Comparison of ENCODE assay signal across 2 cellular contexts in the genomic region with DNA sequence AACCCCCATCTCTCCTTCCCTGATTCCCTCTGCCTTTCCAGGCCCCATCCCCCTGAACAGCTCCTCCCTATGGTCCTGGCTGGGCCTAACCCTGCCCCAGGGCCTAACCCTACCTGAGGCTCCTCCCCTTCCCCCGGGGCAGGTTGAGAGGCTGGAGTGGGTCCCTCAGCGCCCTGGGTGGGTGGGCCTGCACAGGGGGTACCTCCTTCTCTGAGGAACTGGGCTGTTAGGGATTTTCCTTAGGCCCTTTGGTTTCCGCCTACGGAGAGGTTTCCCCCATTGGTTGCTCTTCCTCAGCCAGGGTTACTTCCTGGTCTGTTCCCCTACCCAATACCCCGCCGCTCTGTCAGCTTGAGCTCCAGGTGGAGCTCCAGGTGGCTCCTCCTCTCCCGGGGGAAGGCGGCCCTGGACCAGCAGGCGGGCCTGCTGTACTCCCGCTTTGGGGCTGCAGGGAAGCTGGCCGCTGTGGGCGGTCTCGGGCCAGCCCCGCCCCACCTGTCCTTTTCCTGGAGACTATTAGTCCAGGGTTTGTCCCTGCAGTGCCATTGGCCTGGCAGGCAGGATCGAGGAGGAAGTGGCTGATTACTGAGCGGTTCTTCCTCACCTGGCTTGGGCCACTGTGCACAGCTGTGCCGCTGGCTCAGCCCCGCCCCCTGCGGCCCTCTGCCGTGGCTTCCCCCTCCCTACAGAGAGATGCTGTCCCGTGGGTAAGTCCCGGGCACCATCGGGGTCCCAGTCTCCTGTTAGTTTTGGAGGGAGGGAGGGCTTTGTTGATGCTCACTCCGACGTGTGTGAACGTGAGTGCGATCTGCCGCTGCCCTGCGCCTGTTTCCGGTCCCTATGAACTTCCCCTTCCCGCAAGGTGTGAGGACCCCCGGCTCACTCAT.
A peak's percentile ranks its signal among the peaks of the same experiment; 100 is the strongest.
TF ChIP-seq lines count a peak whose summit lies in the region.

No MANE protein-coding gene starts in this region.

TF ChIP-seq in H1, 55 proteins besides CTCF, POLR2A, EP300 and RAD21 (continues in another document):
- no peak for TF ChIP-seq FOSL1 (IDR thresholded peaks at IDR 0.05; ENCODE audit: insufficient read depth, low read depth, low read length)
- no peak for TF ChIP-seq SIRT6 (IDR thresholded peaks at IDR 0.05; ENCODE audit: low read length)
- TF ChIP-seq RBBP5 (IDR thresholded peaks at IDR 0.05; ENCODE audit: borderline replicate concordance, low read depth, low read length): no peak
- TF ChIP-seq, protein P1, sequence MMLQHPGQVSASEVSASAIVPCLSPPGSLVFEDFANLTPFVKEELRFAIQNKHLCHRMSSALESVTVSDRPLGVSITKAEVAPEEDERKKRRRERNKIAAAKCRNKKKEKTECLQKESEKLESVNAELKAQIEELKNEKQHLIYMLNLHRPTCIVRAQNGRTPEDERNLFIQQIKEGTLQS (IDR thresholded peaks at IDR 0.05; ENCODE audit: insufficient read depth, low read depth, low read length): no peak
- TF ChIP-seq, protein P2, sequence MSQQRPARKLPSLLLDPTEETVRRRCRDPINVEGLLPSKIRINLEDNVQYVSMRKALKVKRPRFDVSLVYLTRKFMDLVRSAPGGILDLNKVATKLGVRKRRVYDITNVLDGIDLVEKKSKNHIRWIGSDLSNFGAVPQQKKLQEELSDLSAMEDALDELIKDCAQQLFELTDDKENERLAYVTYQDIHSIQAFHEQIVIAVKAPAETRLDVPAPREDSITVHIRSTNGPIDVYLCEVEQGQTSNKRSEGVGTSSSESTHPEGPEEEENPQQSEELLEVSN (IDR thresholded peaks at IDR 0.05): 0 out of 2 replicates have a peak, but pooled peaks have one; percentile 20
- no peak for TF ChIP-seq SIX5 (IDR thresholded peaks at IDR 0.05; ENCODE audit: low read depth, low read length)
- peak; percentile 30; the same call in 1 of the 2 replicates for TF ChIP-seq RFX5 (IDR thresholded peaks at IDR 0.05; ENCODE audit: borderline replicate concordance, low read depth, low read length)
- no peak for TF ChIP-seq CBX8 (IDR thresholded peaks at IDR 0.05; ENCODE audit: borderline replicate concordance, low read depth, low read length)
- TF ChIP-seq CREB1 (IDR thresholded peaks at IDR 0.05): 0 out of 2 replicates have a peak, but pooled peaks have one; percentile 3
- no peak for TF ChIP-seq SP1 (IDR thresholded peaks at IDR 0.05; ENCODE audit: low read depth, low read length)
- TF ChIP-seq SIN3A (conservative IDR thresholded peaks at IDR 0.05 in 1 of 2, IDR thresholded peaks at IDR 0.05 in 1 of 2; ENCODE audit: low read depth in 1 of 2, low read length in 2 of 2): 0 out of 4 replicates have a peak, but pooled peaks have one; percentile 16 to 42
- no peak for TF ChIP-seq JUN (IDR thresholded peaks at IDR 0.05; ENCODE audit: low read depth, low read length)
- TF ChIP-seq CHD2 (IDR thresholded peaks at IDR 0.05; ENCODE audit: low read length): no peak
- no peak for TF ChIP-seq EZH2 (IDR thresholded peaks at IDR 0.05; ENCODE audit: low read depth, low read length, severe bottlenecking)
- TF ChIP-seq CBX5 (IDR thresholded peaks at IDR 0.05; ENCODE audit: low read depth, low read length): no peak
- peak; percentile 36 for TF ChIP-seq TAF7 (optimal IDR thresholded peaks at IDR 0.05; ENCODE audit: borderline replicate concordance, low read depth, low read length)
- no peak for TF ChIP-seq NANOG (IDR thresholded peaks at IDR 0.05; ENCODE audit: insufficient read depth, low read depth, low read length, poor library complexity, severe bottlenecking)
- TF ChIP-seq KDM5A (IDR thresholded peaks at IDR 0.05; ENCODE audit: low read length): no peak
- peak; percentile 49; the same call in 1 of the 2 replicates for TF ChIP-seq PHF8 (conservative IDR thresholded peaks at IDR 0.05; ENCODE audit: low read depth, low read length)
- TF ChIP-seq SUZ12 (IDR thresholded peaks at IDR 0.05; ENCODE audit: low read length): no peak
- TF ChIP-seq BACH1 (IDR thresholded peaks at IDR 0.05; ENCODE audit: low read length): no peak
- TF ChIP-seq, protein P3, sequence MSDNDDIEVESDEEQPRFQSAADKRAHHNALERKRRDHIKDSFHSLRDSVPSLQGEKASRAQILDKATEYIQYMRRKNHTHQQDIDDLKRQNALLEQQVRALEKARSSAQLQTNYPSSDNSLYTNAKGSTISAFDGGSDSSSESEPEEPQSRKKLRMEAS (IDR thresholded peaks at IDR 0.05): 0 out of 2 replicates have a peak, but pooled peaks have one; percentile 33
- TF ChIP-seq BRCA1 (IDR thresholded peaks at IDR 0.05; ENCODE audit: low read depth, low read length): no peak
- TF ChIP-seq HDAC6 (IDR thresholded peaks at IDR 0.05; ENCODE audit: low read depth, low read length): no peak
- TF ChIP-seq SRF (IDR thresholded peaks at IDR 0.05; ENCODE audit: low read depth, low read length): no peak
- TF ChIP-seq MAFK (IDR thresholded peaks at IDR 0.05; ENCODE audit: low read depth, low read length): no peak
- TF ChIP-seq TAF1 (IDR thresholded peaks at IDR 0.05; ENCODE audit: low read depth, low read length): 0 out of 2 replicates have a peak, but pooled peaks have one; percentile 59
- TF ChIP-seq HDAC2 (IDR thresholded peaks at IDR 0.05; ENCODE audit: borderline replicate concordance in 1 of 2, low read depth in 2 of 2, low read length in 2 of 2): 0 out of 4 replicates have a peak, but pooled peaks of 1 of the 2 experiments have one; percentile 57
- TF ChIP-seq ASH2L (IDR thresholded peaks at IDR 0.05; ENCODE audit: low read length): peak; percentile 71
- TF ChIP-seq YY1 (IDR thresholded peaks at IDR 0.05; ENCODE audit: low read depth, low read length): 0 out of 2 replicates have a peak, but pooled peaks have one; percentile 17
- no peak for TF ChIP-seq KDM1A (IDR thresholded peaks at IDR 0.05; ENCODE audit: borderline replicate concordance, low read length)
- peak; percentile 55 for TF ChIP-seq POLR2AphosphoS5 (IDR thresholded peaks at IDR 0.05; ENCODE audit: low read depth, low read length)
- TF ChIP-seq SP2 (IDR thresholded peaks at IDR 0.05; ENCODE audit: low read length): no peak
- no peak for TF ChIP-seq RNF2 (IDR thresholded peaks at IDR 0.05; ENCODE audit: borderline replicate concordance, low read depth, low read length, missing control alignments, poor library complexity, severe bottlenecking)
- no peak for TF ChIP-seq BCL11A (IDR thresholded peaks at IDR 0.05; ENCODE audit: low read depth in 2 of 2, low read length in 2 of 2)
- TF ChIP-seq KDM4A (IDR thresholded peaks at IDR 0.05; ENCODE audit: low read depth, low read length, severe bottlenecking): no peak
- TF ChIP-seq CHD1 (IDR thresholded peaks at IDR 0.05; ENCODE audit: low read depth, low read length): no peak
- peak; percentile 22; the same call in 1 of the 2 replicates for TF ChIP-seq EGR1 (IDR thresholded peaks at IDR 0.05; ENCODE audit: borderline replicate concordance, low read depth, low read length)
- TF ChIP-seq TBP (IDR thresholded peaks at IDR 0.05; ENCODE audit: low read depth, low read length): peak; percentile 74
- no peak for TF ChIP-seq GABPA (IDR thresholded peaks at IDR 0.05; ENCODE audit: borderline replicate concordance, insufficient read depth, low read length)
- TF ChIP-seq CTBP2 (IDR thresholded peaks at IDR 0.05; ENCODE audit: borderline replicate concordance, insufficient read depth, insufficient read length, low read length): no peak

TF ChIP-seq in neural cell, 6 proteins besides CTCF, POLR2A, EP300 and RAD21:
- TF ChIP-seq SMC3 (conservative IDR thresholded peaks at IDR 0.05; ENCODE audit: poor library complexity) (no peak), TAF1 (IDR thresholded peaks at IDR 0.05; ENCODE audit: low read depth) (no peak), MXI1 (conservative IDR thresholded peaks at IDR 0.05; ENCODE audit: poor library complexity, severe bottlenecking) (no peak)
